In genomic region chr4:16026155-16026761, GRCh38 we compare ENCODE assay signal across 8 cellular contexts. TPM values are rescaled to one million over a fixed set of nuclear protein-coding genes. Genes with fewer than 3 reads are reported as not detected.
DNase-seq lines count a peak whose midpoint lies in the region; ATAC-seq and TF ChIP-seq lines count a peak whose summit lies in the region.

No MANE protein-coding gene starts in this region.

- peak; percentile 64 for TF ChIP-seq CTCF in foreskin fibroblast (IDR thresholded peaks at IDR 0.05; ENCODE audit: low read depth, low read length)
- peak; percentile 91 for TF ChIP-seq CTCF in progenitor cell of endocrine pancreas (IDR thresholded peaks at IDR 0.05; ENCODE audit: unreplicated experiment)

- H3K4me3 ChIP-seq in foreskin fibroblast (ENCODE audit: low read depth in 1 of 2, low read length in 2 of 2), result no peak overlapping the region

- H3K27ac Mint-ChIP-seq in progenitor cell of endocrine pancreas, result no peak overlapping the region

- no peak overlapping the region for H3K4me3 Mint-ChIP-seq in progenitor cell of endocrine pancreas (ENCODE audit: low read depth)

- ATAC-seq in HG02870 (IDR thresholded peaks at IDR 0.05; ENCODE audit: unreplicated experiment), result no peak
- ATAC-seq in GM18502 (IDR thresholded peaks at IDR 0.05; ENCODE audit: poor library complexity, unreplicated experiment), result no peak

- H3K4me1 Mint-ChIP-seq in progenitor cell of endocrine pancreas (ENCODE audit: low read depth), result peaks cover 19% of the 10 kb centered on the region

- peaks cover 9% of the 10 kb centered on the region for H3K36me3 Mint-ChIP-seq in progenitor cell of endocrine pancreas (ENCODE audit: insufficient read depth)

- H3K9me3 Mint-ChIP-seq in progenitor cell of endocrine pancreas (ENCODE audit: low read depth), result no peaks in the 10 kb centered on the region

- peak; percentile 14 to 30 for DNase-seq in stimulated activated CD4-positive, alpha-beta T cell treated with anti-CD3 and anti-CD28 coated beads, Interleukin-2, amount 100 ng/mL, for 48 hours
- DNase-seq in stimulated activated CD4-positive, alpha-beta T cell treated with anti-CD3 and anti-CD28 coated beads, Interleukin-4, amount 100 ng/mL, for 1 hour, result no peak
- DNase-seq in LHCN-M2 (ENCODE audit: low read depth) (peak; percentile 42), SW480 (ENCODE audit: low spot score) (peak; percentile 27), foreskin fibroblast (peak; percentile 18 to 76), progenitor cell of endocrine pancreas (ENCODE audit: low spot score, unreplicated experiment) (no peak)

- H3K27me3 Mint-ChIP-seq in progenitor cell of endocrine pancreas, result no peaks in the 10 kb centered on the region

RNA-seq across cellular contexts. Expression of gene PROM1, which starts 57.6 kb away (rescaled TPM):
- total RNA-seq in LHCN-M2 (2014; rRNA removed), result not detected in 2 replicates
- polyA plus RNA-seq in LHCN-M2 (2012), result not detected
- total RNA-seq in progenitor cell of endocrine pancreas, result 105 and 121 TPM in 2 replicates

Comparison
In these comparisons a context has a peak if more than half of its experiments do, and no peak if none do; other contexts are left out.
1. DNase-seq: peak in stimulated activated CD4-positive, alpha-beta T cell treated with anti-CD3 and anti-CD28 coated beads, Interleukin-2, amount 100 ng/mL, for 48 hours (2 of 2), LHCN-M2 (single experiment), SW480 (single experiment) and foreskin fibroblast (2 of 2); none in stimulated activated CD4-positive, alpha-beta T cell treated with anti-CD3 and anti-CD28 coated beads, Interleukin-4, amount 100 ng/mL, for 1 hour (single experiment) and progenitor cell of endocrine pancreas (single experiment).
2. RNA of gene PROM1, which starts 57.6 kb away (total RNA-seq): 105 to 121 TPM in progenitor cell of endocrine pancreas; not detected in LHCN-M2; every median in the first group is over 100 times any median in the second.